Comparison of ENCODE assay signal across 8 cellular contexts in the genomic region with DNA sequence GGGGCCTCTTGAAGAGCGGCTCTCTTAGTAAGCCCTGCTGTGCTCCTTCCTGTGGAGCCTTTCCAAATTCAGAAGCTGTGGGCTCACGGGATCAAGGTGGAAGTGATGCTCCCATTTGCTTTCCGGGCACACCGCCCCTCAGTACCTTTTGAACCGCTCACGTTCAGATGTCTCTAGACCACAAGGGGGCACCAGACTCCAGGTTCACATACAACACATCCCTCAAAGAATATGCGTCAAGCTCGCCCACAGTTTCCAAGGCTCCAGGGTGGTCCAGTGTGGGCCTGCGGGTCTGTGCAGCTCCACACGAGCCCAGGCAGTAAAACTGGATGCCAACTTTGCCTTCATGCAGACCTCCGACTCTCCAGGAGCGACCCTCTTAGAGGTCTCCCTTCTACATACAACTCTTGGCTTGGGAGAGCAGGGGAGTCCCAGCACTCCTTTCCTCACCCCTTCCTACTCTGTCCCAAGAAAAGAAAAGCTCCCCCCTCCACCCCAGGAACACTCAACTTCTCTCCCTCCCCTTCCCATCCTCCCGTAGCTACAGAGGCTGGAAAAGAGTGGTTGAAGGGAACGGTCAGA. TPM values are rescaled to one million over a fixed set of nuclear protein-coding genes. Genes with fewer than 3 reads are reported as not detected.
A peak's percentile ranks its signal among the peaks of the same experiment; 100 is the strongest.
DNase-seq lines count a peak whose midpoint lies in the region; ATAC-seq and TF ChIP-seq lines count a peak whose summit lies in the region.

No MANE protein-coding gene starts in this region.

- H3K4me3 ChIP-seq in AG04449 (ENCODE audit: low read depth, low read length) (no peak overlapping the region), IMR-90 (ENCODE audit: insufficient read depth, low read depth, low read length) (no peak overlapping the region), RWPE2 (ENCODE audit: severe bottlenecking) (no peak overlapping the region), cardiac muscle cell (no peak overlapping the region), retinal pigment epithelial cell (ENCODE audit: low read length) (peak overlapping the region; percentile 14)

- H3K27me3 ChIP-seq in IMR-90 (ENCODE audit: control insufficient read depth, insufficient read depth, low read length): peaks cover 11% of the 10 kb centered on the region; the same call in 1 of the 2 replicates
- no peaks in the 10 kb centered on the region for H3K27me3 ChIP-seq in RWPE2 (ENCODE audit: insufficient read depth, poor library complexity, severe bottlenecking)
- peaks cover 19% of the 10 kb centered on the region for H3K27me3 ChIP-seq in cardiac muscle cell

- H3K9me1 ChIP-seq in IMR-90 (ENCODE audit: insufficient read depth, low read length): no peaks in the 10 kb centered on the region

- H3K9me3 Mint-ChIP-seq in activated naive CD4-positive, alpha-beta T cell treated with anti-CD3 and anti-CD28 coated beads for 36 hours: no peaks in the 10 kb centered on the region

- no peak overlapping the region for H2AK9ac ChIP-seq in IMR-90 (replicated peaks; ENCODE audit: low read depth, low read length, poor library complexity)

- no TSS peak for BruUV-seq in IMR-90 (replicated peaks; lab: Mats Ljungman, UMichigan)

- no peak overlapping the region for H2BK5ac ChIP-seq in IMR-90 (ENCODE audit: low read depth, low read length, poor library complexity, severe bottlenecking)

- no peak overlapping the region for H3K23ac ChIP-seq in IMR-90 (ENCODE audit: low read depth, low read length)

- H3K56ac ChIP-seq in IMR-90 (ENCODE audit: extremely low read depth, insufficient read depth, low read length): no peak overlapping the region

- H4K8ac ChIP-seq in IMR-90 (ENCODE audit: low read depth in 2 of 2, low read length in 2 of 2): no peak overlapping the region

- H3K9me3 ChIP-seq in IMR-90 (ENCODE audit: control insufficient read depth, insufficient read depth, low read length) (0 out of 2 replicates have a peak, but pooled peaks cover 2% of the 10 kb centered on the region), RWPE2 (ENCODE audit: severe bottlenecking) (no peaks in the 10 kb centered on the region), cardiac muscle cell (ENCODE audit: low read depth) (no peaks in the 10 kb centered on the region)

- intact Hi-C loops in IMR-90 (cut with micrococcal nuclease): no loop called here
- intact Hi-C loops in activated naive CD4-positive, alpha-beta T cell treated with anti-CD3 and anti-CD28 coated beads for 36 hours (cut with micrococcal nuclease): loop anchor here (1.0 to 10.0 kb wide), 5 partner anchors 112 to 772 kb away; a partner anchor contains a TSS

- no peak overlapping the region for H3K27ac ChIP-seq in IMR-90 (ENCODE audit: insufficient read depth, low read length)
- H3K27ac ChIP-seq in RWPE2 (ENCODE audit: poor library complexity, severe bottlenecking): no peak overlapping the region
- H3K27ac ChIP-seq in cardiac muscle cell: no peak overlapping the region

- peaks cover 3% of the 10 kb centered on the region for H3K27me3 Mint-ChIP-seq in activated naive CD4-positive, alpha-beta T cell treated with anti-CD3 and anti-CD28 coated beads for 36 hours (ENCODE audit: low read depth)

- POLR2A ChIA-PET in AG04449 (lab: Yijun Ruan, JAX): no interaction called here
- POLR2A ChIA-PET in IMR-90 (lab: Charles Lee; ENCODE audit: unreplicated experiment): no interaction called here

- no peak for DNase-seq in AG04449 (ENCODE audit: low read depth, low spot score)
- DNase-seq in IMR-90: peak; percentile 47
- DNase-seq in RWPE2 (ENCODE audit: low spot score): no peak
- DNase-seq in activated naive CD4-positive, alpha-beta T cell treated with anti-CD3 and anti-CD28 coated beads for 36 hours: peak; percentile 78
- DNase-seq in cardiac muscle cell (ENCODE audit: low read depth in 1 of 2, low spot score in 1 of 2): peak; percentile 73 to 87
- no peak for DNase-seq in retinal pigment epithelial cell (ENCODE audit: low read depth)
- DNase-seq in NCI-H187 treated with DMSO at 0.1 percent for 48 hours (lab: John Stamatoyannopoulos, UW): no peak

- dilution Hi-C loops in IMR-90 (cut with HindIII; ENCODE audit: low sequenced_read_pairs, unreplicated experiment): no loop called here

- H2BK120ac ChIP-seq in IMR-90 (ENCODE audit: low read depth, low read length): no peak overlapping the region

- H2BK20ac ChIP-seq in IMR-90 (ENCODE audit: low read depth, low read length): no peak overlapping the region

- peak; percentile 51 for TF ChIP-seq RAD21 in IMR-90 (IDR thresholded peaks at IDR 0.05; ENCODE audit: low read length)

- no peak overlapping the region for H2AK5ac ChIP-seq in IMR-90 (ENCODE audit: low read depth, low read length)

- ATAC-seq in GM18861 (IDR thresholded peaks at IDR 0.05; ENCODE audit: unreplicated experiment): peak; percentile 64
- peak; percentile 88 for ATAC-seq in IMR-90 (ENCODE audit: low read depth)
- ATAC-seq in RWPE2 (ENCODE audit: low read depth): peak; percentile 66

- H3K36me3 Mint-ChIP-seq in activated naive CD4-positive, alpha-beta T cell treated with anti-CD3 and anti-CD28 coated beads for 36 hours (ENCODE audit: low read depth): no peaks in the 10 kb centered on the region

- no peak overlapping the region for H3K4me2 ChIP-seq in IMR-90 (ENCODE audit: low read depth, low read length)

- CTCF ChIA-PET in AG04449 (lab: Yijun Ruan, JAX): interaction anchor here (0.8 to 3.5 kb wide), 19 partner anchors 12 to 459 kb away, joined by 3 to 30 read pairs (median 5); no protein-coding TSS in a partner anchor
- CTCF ChIA-PET in IMR-90 (lab: Yijun Ruan, JAX): interaction anchor here (0.8 to 1.4 kb wide), 3 partner anchors 14 to 128 kb away, joined by 4 to 7 read pairs (median 4); no protein-coding TSS in a partner anchor
- CTCF ChIA-PET in activated naive CD4-positive, alpha-beta T cell treated with anti-CD3 and anti-CD28 coated beads for 36 hours (lab: Charles Lee): interaction anchor here (0.5 to 3.8 kb wide), 23 partner anchors 10 to 1763 kb away, joined by 3 to 33 read pairs (median 4); no protein-coding TSS in a partner anchor

- H3K9ac ChIP-seq in IMR-90 (ENCODE audit: low read depth, low read length): no peak overlapping the region

- H2BK15ac ChIP-seq in IMR-90 (ENCODE audit: low read depth, low read length): no peak overlapping the region

- no peak overlapping the region for H4K91ac ChIP-seq in IMR-90 (ENCODE audit: insufficient read depth, low read depth, low read length)

- no peak overlapping the region for H3K14ac ChIP-seq in IMR-90 (replicated peaks; ENCODE audit: low read depth, low read length)

- no peak overlapping the region for H4K5ac ChIP-seq in IMR-90 (ENCODE audit: low read depth, low read length)

- no peak overlapping the region for H3K4ac ChIP-seq in IMR-90 (ENCODE audit: low read depth, low read length)

- no peak for TF ChIP-seq POLR2A in IMR-90 (IDR thresholded peaks at IDR 0.05; ENCODE audit: low read depth, low read length)

- H3K4me1 ChIP-seq in IMR-90 (ENCODE audit: control insufficient read depth, insufficient read depth, low read length): no peaks in the 10 kb centered on the region
- H3K4me1 ChIP-seq in RWPE2 (ENCODE audit: insufficient read depth, poor library complexity, severe bottlenecking): no peaks in the 10 kb centered on the region
- H3K4me1 ChIP-seq in cardiac muscle cell (ENCODE audit: low read depth): no peaks in the 10 kb centered on the region

- H3K36me3 ChIP-seq in IMR-90 (ENCODE audit: control insufficient read depth, insufficient read depth, low read length) (no peaks in the 10 kb centered on the region), RWPE2 (ENCODE audit: low read depth) (no peaks in the 10 kb centered on the region), cardiac muscle cell (no peaks in the 10 kb centered on the region)

- H3K27ac Mint-ChIP-seq in activated naive CD4-positive, alpha-beta T cell treated with anti-CD3 and anti-CD28 coated beads for 36 hours: no peak overlapping the region

- WGBS in IMR-90 (ENCODE audit: extremely low coverage in 2 of 2, insufficient read length in 1 of 2), 2 experiments: 0% methylated on average over 4 of the region's 14 CpGs; no CpG with 5 or more reads in 1 of the 2 experiments

- no peaks in the 10 kb centered on the region for H3K79me1 ChIP-seq in IMR-90 (ENCODE audit: low read depth in 1 of 2, low read length in 2 of 2)

- TF ChIP-seq CTCF in AG04449 (IDR thresholded peaks at IDR 0.05; ENCODE audit: insufficient read depth, low read length, missing control alignments) (peak; percentile 55), IMR-90 (conservative IDR thresholded peaks at IDR 0.05; ENCODE audit: low read depth, low read length) (peak; percentile 52), RWPE2 (IDR thresholded peaks at IDR 0.05; ENCODE audit: poor library complexity, severe bottlenecking) (peak; percentile 60), cardiac muscle cell (IDR thresholded peaks at IDR 0.05; ENCODE audit: low read depth, low read length) (peak; percentile 57), retinal pigment epithelial cell (conservative IDR thresholded peaks at IDR 0.05; ENCODE audit: low read depth, low read length) (peak; percentile 70)

- H4K20me1 ChIP-seq in IMR-90 (ENCODE audit: insufficient read depth, low read length): no peaks in the 10 kb centered on the region

- peak overlapping the region; percentile 82 for H2AFZ ChIP-seq in IMR-90 (replicated peaks; ENCODE audit: low read length, poor library complexity)

- H3K18ac ChIP-seq in IMR-90 (ENCODE audit: low read depth, low read length): no peak overlapping the region

- peaks cover 8% of the 10 kb centered on the region for H3K4me1 Mint-ChIP-seq in activated naive CD4-positive, alpha-beta T cell treated with anti-CD3 and anti-CD28 coated beads for 36 hours (ENCODE audit: low read depth)

- peak overlapping the region; percentile 56 for H3K4me3 Mint-ChIP-seq in activated naive CD4-positive, alpha-beta T cell treated with anti-CD3 and anti-CD28 coated beads for 36 hours

- in situ Hi-C loops in IMR-90 (cut with MboI; ENCODE audit: low sequenced_read_pairs): no loop called here

TF ChIP-seq in IMR-90, 13 proteins besides CTCF, POLR2A, EP300 and RAD21 (continues in another document):
- TF ChIP-seq BHLHE40 (IDR thresholded peaks at IDR 0.05; ENCODE audit: low read depth, low read length): no peak
- no peak for TF ChIP-seq MAFK (IDR thresholded peaks at IDR 0.05; ENCODE audit: low read depth, low read length)

RNA-seq across cellular contexts. Expression of a gene that starts 11.0 kb away (rescaled TPM):
- not detected in 2 replicates for total RNA-seq in IMR-90 (2012; rRNA removed)
- polyA plus RNA-seq in IMR-90 (2012; rRNA removed): not detected in 2 replicates
- not detected in 2 replicates for polyA plus RNA-seq in IMR-90 (2012; cell fraction: cytosol; rRNA removed)
- polyA plus RNA-seq in IMR-90 (2012; cell fraction: nucleus; rRNA removed; ENCODE audit: low replicate concordance): not detected in 2 replicates
- total RNA-seq in activated naive CD4-positive, alpha-beta T cell treated with anti-CD3 and anti-CD28 coated beads for 36 hours: not detected
- total RNA-seq in cardiac muscle cell: 0.04 TPM in 1 of 2 replicates, not detected in the other
- polyA plus RNA-seq in cardiac muscle cell: 0.61 TPM in 1 of 2 replicates, not detected in the other

RNA-seq across cellular contexts. Expression of a gene that starts 57.6 kb away (rescaled TPM):
- total RNA-seq in IMR-90 (2012; rRNA removed) (not detected in 2 replicates), cardiac muscle cell (0.12 and 0.25 TPM in 2 replicates)
- polyA plus RNA-seq in IMR-90 (2012; rRNA removed) (not detected in 2 replicates), cardiac muscle cell (0.09 and 0.17 TPM in 2 replicates)
- 0.01 TPM in 1 of 2 replicates, not detected in the other for polyA plus RNA-seq in IMR-90 (2012; cell fraction: cytosol; rRNA removed)
- polyA plus RNA-seq in IMR-90 (2012; cell fraction: nucleus; rRNA removed; ENCODE audit: low replicate concordance): not detected in 2 replicates
- total RNA-seq in activated naive CD4-positive, alpha-beta T cell treated with anti-CD3 and anti-CD28 coated beads for 36 hours: not detected

Comparison
In these comparisons a context has a peak if more than half of its experiments do, and no peak if none do; other contexts are left out.
1. DNase-seq: peak in IMR-90 (single experiment), activated naive CD4-positive, alpha-beta T cell treated with anti-CD3 and anti-CD28 coated beads for 36 hours (single experiment) and cardiac muscle cell (2 of 2); none in AG04449 (single experiment), RWPE2 (single experiment), retinal pigment epithelial cell (single experiment) and NCI-H187 treated with DMSO at 0.1 percent for 48 hours (single experiment).
2. Peak in every context shown above with its lines, with median percentiles within 50 percentile points of each other: CTCF ChIP-seq and ATAC-seq.